ENCODE assay signal across 9 cellular contexts in the genomic region with DNA sequence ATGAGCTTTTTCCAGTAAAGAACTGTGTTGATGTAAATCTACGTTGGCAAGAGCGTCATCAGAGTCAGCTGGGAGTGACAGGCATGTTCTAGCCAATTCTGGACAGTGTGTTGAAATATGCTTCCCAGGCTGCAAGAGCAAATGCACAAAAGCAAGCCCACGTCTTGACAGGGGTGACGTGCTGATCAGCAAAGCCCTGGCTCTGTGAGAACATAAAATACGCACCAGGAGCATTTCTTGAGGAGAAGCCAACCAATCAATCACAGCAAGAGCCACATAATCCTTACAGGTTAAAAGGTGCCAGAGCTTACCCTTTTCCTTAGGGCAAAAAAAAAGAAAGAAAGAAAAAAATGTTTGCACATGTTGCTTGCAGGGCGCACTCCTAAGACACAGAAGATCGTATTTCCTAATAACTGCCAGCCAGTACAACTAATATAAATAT.
DNase-seq lines count a peak whose midpoint lies in the region; ATAC-seq and TF ChIP-seq lines count a peak whose summit lies in the region.
"Had no signal": no experiment of that assay in that cellular context is flagged by ENCODE, and none has a peak within 500 bp of the region (broad histone marks: within the 10 kb centered on the region; RNA-seq: fewer than 3 reads in every experiment).

No MANE protein-coding gene starts in this region.

- H3K27me3 ChIP-seq in ACC112 (ENCODE audit: insufficient read depth, low read length) (no peaks in the 10 kb centered on the region), neural cell (ENCODE audit: insufficient read depth, low read depth, low read length) (no peaks in the 10 kb centered on the region)
- H3K27me3 ChIP-seq: testis had no signal

- ATAC-seq in HG02870 (IDR thresholded peaks at IDR 0.05; ENCODE audit: unreplicated experiment) (no peak), HG03342 (IDR thresholded peaks at IDR 0.05; ENCODE audit: unreplicated experiment) (no peak), WTC11 (no peak)

- CTCF ChIA-PET in WTC11 (lab: Charles Lee) = no interaction called here

- no peaks in the 10 kb centered on the region for H4K20me1 ChIP-seq in neural cell (ENCODE audit: insufficient read depth)

- H3K9me2 ChIP-seq in neural cell (ENCODE audit: insufficient read depth, low read length) = no peaks in the 10 kb centered on the region

- POLR2A ChIA-PET in WTC11 (lab: Charles Lee) = no interaction called here

- peak overlapping the region; percentile 52 for H3K9ac ChIP-seq in neural cell (ENCODE audit: low read length)

- no peak for TF ChIP-seq RAD21 in neural cell (conservative IDR thresholded peaks at IDR 0.05)

- H3K27ac Mint-ChIP-seq in endothelial cell (ENCODE audit: unreplicated experiment) = no peak overlapping the region
- H3K27ac Mint-ChIP-seq in WTC11 = no peak overlapping the region

- H3K27ac ChIP-seq in ACC112 (ENCODE audit: low read depth, low read length) = peak overlapping the region; percentile 100
- peak overlapping the region; percentile 92 for H3K27ac ChIP-seq in epithelial cell of prostate
- H3K27ac ChIP-seq in neural cell (ENCODE audit: low read length) = peak overlapping the region; percentile 86
- H3K27ac ChIP-seq: testis had no signal

- DNase-seq in NCI-H2227 (lab: John Stamatoyannopoulos, UW; ENCODE audit: unreplicated experiment) (peak; percentile 58), epithelial cell of prostate (ENCODE audit: low read depth, low spot score) (peak; percentile 93), endothelial cell (ENCODE audit: low spot score) (no peak), WTC11 (ENCODE audit: low spot score) (no peak)
- DNase-seq: testis had no signal

- H3K79me2 ChIP-seq in ACC112 (ENCODE audit: control insufficient read depth, insufficient read depth, low read length, unreplicated experiment) (no peaks in the 10 kb centered on the region), neural cell (replicated peaks; ENCODE audit: insufficient read depth, low read length) (no peaks in the 10 kb centered on the region)

- TF ChIP-seq CTCF in neural cell (IDR thresholded peaks at IDR 0.05; ENCODE audit: poor library complexity, severe bottlenecking) = no peak
- TF ChIP-seq CTCF in endothelial cell (IDR thresholded peaks at IDR 0.05; ENCODE audit: unreplicated experiment) = no peak
- no peak for TF ChIP-seq CTCF in WTC11 (IDR thresholded peaks at IDR 0.05)

- peaks cover 29% of the 10 kb centered on the region for H3K4me1 ChIP-seq in ACC112 (ENCODE audit: control insufficient read depth, insufficient read depth, low read length, unreplicated experiment)
- H3K4me1 ChIP-seq: testis had no signal

- H2AFZ ChIP-seq in ACC112 (ENCODE audit: low read length, unreplicated experiment) = no peak overlapping the region
- H2AFZ ChIP-seq in neural cell (ENCODE audit: low read depth, low read length) = no peak overlapping the region

- peaks cover 1% of the 10 kb centered on the region for H3K27me3 Mint-ChIP-seq in endothelial cell (ENCODE audit: unreplicated experiment)
- no peaks in the 10 kb centered on the region for H3K27me3 Mint-ChIP-seq in WTC11 (ENCODE audit: low read depth)

- H3K4me3 Mint-ChIP-seq in endothelial cell (ENCODE audit: unreplicated experiment) (no peak overlapping the region), WTC11 (no peak overlapping the region)

- H3K4me3 ChIP-seq in ACC112 (ENCODE audit: low read depth, low read length) = peak overlapping the region; percentile 65
- peak overlapping the region; percentile 45 for H3K4me3 ChIP-seq in neural cell (ENCODE audit: low read length)
- H3K4me3 ChIP-seq: testis had no signal

- H3K9me3 Mint-ChIP-seq in endothelial cell (ENCODE audit: unreplicated experiment) (no peaks in the 10 kb centered on the region), WTC11 (peaks cover 6% of the 10 kb centered on the region; the same call in 1 of the 2 replicates)

- peak; percentile 76 for TF ChIP-seq EP300 in neural cell (conservative IDR thresholded peaks at IDR 0.05; ENCODE audit: poor library complexity, severe bottlenecking)

- H3K9me3 ChIP-seq in neural cell (ENCODE audit: low read length) = no peaks in the 10 kb centered on the region
- H3K9me3 ChIP-seq: testis had no signal

- H3F3A ChIP-seq in neural cell (ENCODE audit: insufficient read depth, low read length, poor library complexity, severe bottlenecking) = no peaks in the 10 kb centered on the region

- H3K4me1 Mint-ChIP-seq in endothelial cell (ENCODE audit: unreplicated experiment) = no peaks in the 10 kb centered on the region
- H3K4me1 Mint-ChIP-seq in WTC11 = no peaks in the 10 kb centered on the region

- H3K36me3 Mint-ChIP-seq in endothelial cell (ENCODE audit: low read depth, unreplicated experiment) = no peaks in the 10 kb centered on the region
- no peaks in the 10 kb centered on the region for H3K36me3 Mint-ChIP-seq in WTC11

- H3K36me3 ChIP-seq in ACC112 (ENCODE audit: insufficient read depth, low read length) (no peaks in the 10 kb centered on the region), neural cell (ENCODE audit: insufficient read depth, low read length) (no peaks in the 10 kb centered on the region)

- peak overlapping the region; percentile 41 for H3K4me2 ChIP-seq in neural cell (ENCODE audit: low read length)

TF ChIP-seq in neural cell, 6 proteins besides CTCF, POLR2A, EP300 and RAD21:
- TF ChIP-seq SMC3 (conservative IDR thresholded peaks at IDR 0.05; ENCODE audit: poor library complexity) = peak; percentile 35
- TF ChIP-seq, protein P1, sequence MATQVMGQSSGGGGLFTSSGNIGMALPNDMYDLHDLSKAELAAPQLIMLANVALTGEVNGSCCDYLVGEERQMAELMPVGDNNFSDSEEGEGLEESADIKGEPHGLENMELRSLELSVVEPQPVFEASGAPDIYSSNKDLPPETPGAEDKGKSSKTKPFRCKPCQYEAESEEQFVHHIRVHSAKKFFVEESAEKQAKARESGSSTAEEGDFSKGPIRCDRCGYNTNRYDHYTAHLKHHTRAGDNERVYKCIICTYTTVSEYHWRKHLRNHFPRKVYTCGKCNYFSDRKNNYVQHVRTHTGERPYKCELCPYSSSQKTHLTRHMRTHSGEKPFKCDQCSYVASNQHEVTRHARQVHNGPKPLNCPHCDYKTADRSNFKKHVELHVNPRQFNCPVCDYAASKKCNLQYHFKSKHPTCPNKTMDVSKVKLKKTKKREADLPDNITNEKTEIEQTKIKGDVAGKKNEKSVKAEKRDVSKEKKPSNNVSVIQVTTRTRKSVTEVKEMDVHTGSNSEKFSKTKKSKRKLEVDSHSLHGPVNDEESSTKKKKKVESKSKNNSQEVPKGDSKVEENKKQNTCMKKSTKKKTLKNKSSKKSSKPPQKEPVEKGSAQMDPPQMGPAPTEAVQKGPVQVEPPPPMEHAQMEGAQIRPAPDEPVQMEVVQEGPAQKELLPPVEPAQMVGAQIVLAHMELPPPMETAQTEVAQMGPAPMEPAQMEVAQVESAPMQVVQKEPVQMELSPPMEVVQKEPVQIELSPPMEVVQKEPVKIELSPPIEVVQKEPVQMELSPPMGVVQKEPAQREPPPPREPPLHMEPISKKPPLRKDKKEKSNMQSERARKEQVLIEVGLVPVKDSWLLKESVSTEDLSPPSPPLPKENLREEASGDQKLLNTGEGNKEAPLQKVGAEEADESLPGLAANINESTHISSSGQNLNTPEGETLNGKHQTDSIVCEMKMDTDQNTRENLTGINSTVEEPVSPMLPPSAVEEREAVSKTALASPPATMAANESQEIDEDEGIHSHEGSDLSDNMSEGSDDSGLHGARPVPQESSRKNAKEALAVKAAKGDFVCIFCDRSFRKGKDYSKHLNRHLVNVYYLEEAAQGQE (IDR thresholded peaks at IDR 0.05; ENCODE audit: borderline replicate concordance) = peak; percentile 22
- peak; percentile 87 for TF ChIP-seq POLR2AphosphoS5 (IDR thresholded peaks at IDR 0.05)
- TF ChIP-seq MXI1 (conservative IDR thresholded peaks at IDR 0.05; ENCODE audit: poor library complexity, severe bottlenecking) = no peak

TF ChIP-seq in WTC11, 78 proteins besides CTCF, POLR2A, EP300 and RAD21 (continues in another document):
- no peak for TF ChIP-seq SMAD4 (CRISPR knock-in tag; IDR thresholded peaks at IDR 0.05)
- TF ChIP-seq, protein P2, sequence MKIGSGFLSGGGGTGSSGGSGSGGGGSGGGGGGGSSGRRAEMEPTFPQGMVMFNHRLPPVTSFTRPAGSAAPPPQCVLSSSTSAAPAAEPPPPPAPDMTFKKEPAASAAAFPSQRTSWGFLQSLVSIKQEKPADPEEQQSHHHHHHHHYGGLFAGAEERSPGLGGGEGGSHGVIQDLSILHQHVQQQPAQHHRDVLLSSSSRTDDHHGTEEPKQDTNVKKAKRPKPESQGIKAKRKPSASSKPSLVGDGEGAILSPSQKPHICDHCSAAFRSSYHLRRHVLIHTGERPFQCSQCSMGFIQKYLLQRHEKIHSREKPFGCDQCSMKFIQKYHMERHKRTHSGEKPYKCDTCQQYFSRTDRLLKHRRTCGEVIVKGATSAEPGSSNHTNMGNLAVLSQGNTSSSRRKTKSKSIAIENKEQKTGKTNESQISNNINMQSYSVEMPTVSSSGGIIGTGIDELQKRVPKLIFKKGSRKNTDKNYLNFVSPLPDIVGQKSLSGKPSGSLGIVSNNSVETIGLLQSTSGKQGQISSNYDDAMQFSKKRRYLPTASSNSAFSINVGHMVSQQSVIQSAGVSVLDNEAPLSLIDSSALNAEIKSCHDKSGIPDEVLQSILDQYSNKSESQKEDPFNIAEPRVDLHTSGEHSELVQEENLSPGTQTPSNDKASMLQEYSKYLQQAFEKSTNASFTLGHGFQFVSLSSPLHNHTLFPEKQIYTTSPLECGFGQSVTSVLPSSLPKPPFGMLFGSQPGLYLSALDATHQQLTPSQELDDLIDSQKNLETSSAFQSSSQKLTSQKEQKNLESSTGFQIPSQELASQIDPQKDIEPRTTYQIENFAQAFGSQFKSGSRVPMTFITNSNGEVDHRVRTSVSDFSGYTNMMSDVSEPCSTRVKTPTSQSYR (CRISPR knock-in tag; IDR thresholded peaks at IDR 0.05) = no peak
- no peak for TF ChIP-seq CBFB (CRISPR knock-in tag; IDR thresholded peaks at IDR 0.05; ENCODE audit: low read depth)
- TF ChIP-seq, protein P3, sequence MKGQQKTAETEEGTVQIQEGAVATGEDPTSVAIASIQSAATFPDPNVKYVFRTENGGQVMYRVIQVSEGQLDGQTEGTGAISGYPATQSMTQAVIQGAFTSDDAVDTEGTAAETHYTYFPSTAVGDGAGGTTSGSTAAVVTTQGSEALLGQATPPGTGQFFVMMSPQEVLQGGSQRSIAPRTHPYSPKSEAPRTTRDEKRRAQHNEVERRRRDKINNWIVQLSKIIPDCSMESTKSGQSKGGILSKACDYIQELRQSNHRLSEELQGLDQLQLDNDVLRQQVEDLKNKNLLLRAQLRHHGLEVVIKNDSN (CRISPR knock-in tag; IDR thresholded peaks at IDR 0.05) = no peak

Comparison
In these comparisons a context has a peak if more than half of its experiments do, and no peak if none do; other contexts are left out.
1. DNase-seq: peak in NCI-H2227 (single experiment) and epithelial cell of prostate (single experiment); none in endothelial cell (single experiment) and WTC11 (single experiment).
2. Peak in every context shown above with its lines, with median percentiles within 50 percentile points of each other: H3K27ac ChIP-seq.